In the genomic region with DNA sequence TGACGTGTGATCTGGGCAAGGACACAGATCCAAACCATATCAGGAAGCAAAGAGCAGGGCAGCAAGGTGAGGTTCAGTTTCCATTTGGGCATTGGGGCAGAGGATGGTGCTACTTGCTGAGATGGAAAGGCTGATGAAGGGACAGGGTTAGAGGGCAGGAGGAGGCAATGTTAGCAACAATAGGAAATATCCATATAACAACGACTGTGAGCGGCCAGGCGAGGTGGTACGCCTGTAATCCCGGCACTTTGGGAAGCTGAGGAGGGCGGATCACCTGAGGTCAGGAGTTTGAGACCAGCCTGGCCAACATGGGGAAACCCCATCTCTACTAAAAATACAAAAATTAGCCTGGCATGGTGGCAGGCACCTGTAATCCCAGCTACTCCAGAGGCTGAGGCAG, we compare ENCODE assay signal across 5 cellular contexts.
DNase-seq lines count a peak whose midpoint lies in the region; TF ChIP-seq lines count a peak whose summit lies in the region.
"Not testable (repeated sequence)": the region's sequence is repeated elsewhere in the genome, so short reads cannot be mapped to it uniquely, and the experiment has no call there.

No MANE protein-coding gene starts in this region.

- H3K4me1 Mint-ChIP-seq in endodermal cell, nephron progenitor cell, neural crest cell: not testable (repeated sequence)

- H3K4me3 ChIP-seq in HEK293 (ENCODE audit: low read depth, low read length); endodermal cell (ENCODE audit: low read length); sigmoid colon: not testable (repeated sequence)

- CTCF ChIA-PET in HEK293 (lab: Yijun Ruan, JAX) = not testable (repeated sequence)

- not testable (repeated sequence) for TF ChIP-seq CTCF in HEK293 (tag by site-specific recombination; IDR thresholded peaks at IDR 0.05); endodermal cell (conservative IDR thresholded peaks at IDR 0.05); nephron progenitor cell (IDR thresholded peaks at IDR 0.05); neural crest cell (conservative IDR thresholded peaks at IDR 0.05); sigmoid colon (IDR thresholded peaks at IDR 0.05)

- TF ChIP-seq POLR2A in sigmoid colon (IDR thresholded peaks at IDR 0.05) = not testable (repeated sequence)

- H3K27me3 Mint-ChIP-seq in endodermal cell (ENCODE audit: insufficient read depth); neural crest cell (ENCODE audit: low read depth): not testable (repeated sequence)
- peaks cover 16% of the 10 kb centered on the region for H3K27me3 Mint-ChIP-seq in nephron progenitor cell (ENCODE audit: low read depth, poor library complexity)

- H3K4me3 Mint-ChIP-seq in endodermal cell, nephron progenitor cell, neural crest cell: not testable (repeated sequence)

- H3K27ac Mint-ChIP-seq in endodermal cell = not testable (repeated sequence)
- H3K27ac Mint-ChIP-seq in nephron progenitor cell (peak overlapping the region; percentile 78), neural crest cell (ENCODE audit: unreplicated experiment) (peak overlapping the region; percentile 2)

- intact Hi-C loops in sigmoid colon (cut with DNase I) = not testable (repeated sequence)

- H3K4me1 ChIP-seq in HEK293 (ENCODE audit: control insufficient read depth, insufficient read depth, low read length); endodermal cell (ENCODE audit: control insufficient read depth, insufficient read depth, low read length); sigmoid colon: not testable (repeated sequence)

- not testable (repeated sequence) for H3K36me3 ChIP-seq in HEK293 (ENCODE audit: control insufficient read depth in 2 of 2, insufficient read depth in 1 of 2, low read length in 2 of 2); endodermal cell (ENCODE audit: control insufficient read depth, insufficient read depth, low read length); sigmoid colon

- not testable (repeated sequence) for H3K9me3 ChIP-seq in HEK293 (ENCODE audit: control insufficient read depth, insufficient read depth, low read depth, low read length); endodermal cell (ENCODE audit: control insufficient read depth, low read length); sigmoid colon

- not testable (repeated sequence) for H3K27ac ChIP-seq in HEK293 (ENCODE audit: extremely low read depth, low read depth, low read length); endodermal cell (ENCODE audit: low read depth, low read length); sigmoid colon

- not testable (repeated sequence) for TF ChIP-seq EP300 in sigmoid colon (IDR thresholded peaks at IDR 0.05)

- not testable (repeated sequence) for H3K27me3 ChIP-seq in endodermal cell (ENCODE audit: control insufficient read depth, insufficient read depth, low read length, poor library complexity, severe bottlenecking); sigmoid colon

- POLR2A ChIA-PET in HEK293 (lab: Yijun Ruan, JAX) = not testable (repeated sequence)

- peak; percentile 18 for DNase-seq in endodermal cell
- not testable (repeated sequence) for DNase-seq in nephron progenitor cell; neural crest cell (ENCODE audit: low read depth, low spot score)
- peak; percentile 47 for DNase-seq in sigmoid colon

- 90 to 100% methylated on average over 5 to 7 of the region's 7 CpGs for WGBS in endodermal cell (ENCODE audit: insufficient coverage in 1 of 2, insufficient read length in 1 of 2), 2 experiments
- 90% methylated on average over 7 of the region's 7 CpGs for WGBS in sigmoid colon, 2 donors

- not testable (repeated sequence) for H3K9me3 Mint-ChIP-seq in endodermal cell, nephron progenitor cell, neural crest cell

- not testable (repeated sequence) for H3K36me3 Mint-ChIP-seq in endodermal cell (ENCODE audit: low read depth); nephron progenitor cell (ENCODE audit: low read depth); neural crest cell (ENCODE audit: low read depth)

- not testable (repeated sequence) for H3K9ac ChIP-seq in endodermal cell (ENCODE audit: extremely low read depth, low read length, poor library complexity, severe bottlenecking)

TF ChIP-seq in HEK293, 187 proteins besides CTCF, POLR2A, EP300 and RAD21:
- peak; percentile 54 for TF ChIP-seq ZNF585B (tag by site-specific recombination; IDR thresholded peaks at IDR 0.05)
